28 cellular contexts compared by ENCODE assay signal in genomic region chr3:191804935-191805334, GRCh38.
"Had no signal": no experiment of that assay in that cellular context is flagged by ENCODE, and none has a peak within 500 bp of the region (broad histone marks: within the 10 kb centered on the region; RNA-seq: fewer than 3 reads in every experiment).

No MANE protein-coding gene starts in this region.

- H3K36me3 Mint-ChIP-seq: activated naive CD4-positive, alpha-beta T cell treated with anti-CD3 and anti-CD28 coated beads, Interleukin-2, amount 10 ng/mL, durations not matched to agents 7 days and 5 days; activated naive CD8-positive, alpha-beta T cell treated with anti-CD3 and anti-CD28 coated beads, Interleukin-2, amount 10 ng/mL, durations not matched to agents 7 days and 5 days had no signal

- H3K27me3 Mint-ChIP-seq: activated B cell treated with CpG ODN at 0.5 μM for 24 hours; activated CD8-positive, alpha-beta T cell treated with anti-CD3 and anti-CD28 coated beads for 36 hours; activated naive CD4-positive, alpha-beta T cell treated with anti-CD3 and anti-CD28 coated beads, Interleukin-2, amount 10 ng/mL, durations not matched to agents 7 days and 5 days; activated naive CD8-positive, alpha-beta T cell treated with anti-CD3 and anti-CD28 coated beads, Interleukin-2, amount 10 ng/mL, durations not matched to agents 7 days and 5 days; activated T-helper 17 cell treated with anti-CD3 and anti-CD28 coated beads, Interleukin-2, amount 50 U/mL, for 72 hours; central memory CD8-positive, alpha-beta T cell; dendritic cell treated with granulocyte-macrophage colony-stimulating factor and Interleukin-4, amounts not matched to agents 40 ng/mL and 50 ng/mL, for 4 days; T-helper 17 cell had no signal

- H3K27ac Mint-ChIP-seq: activated B cell treated with CpG ODN at 0.5 μM for 24 hours; activated CD8-positive, alpha-beta T cell treated with anti-CD3 and anti-CD28 coated beads for 36 hours; activated naive CD4-positive, alpha-beta T cell treated with anti-CD3 and anti-CD28 coated beads, Interleukin-2, amount 10 ng/mL, durations not matched to agents 7 days and 5 days; activated naive CD4-positive, alpha-beta T cell treated with anti-CD3 and anti-CD28 coated beads, Interleukin-2, amount 50 U/mL, for 72 hours; activated naive CD8-positive, alpha-beta T cell treated with anti-CD3 and anti-CD28 coated beads, Interleukin-2, amount 10 ng/mL, durations not matched to agents 7 days and 5 days; activated T-helper 17 cell treated with anti-CD3 and anti-CD28 coated beads, Interleukin-2, amount 50 U/mL, for 72 hours; dendritic cell treated with granulocyte-macrophage colony-stimulating factor and Interleukin-4, amounts not matched to agents 40 ng/mL and 50 ng/mL, for 4 days; T-helper 17 cell; T-helper 2 cell treated with Interferon-gamma antibody and Interleukin-4, amounts not matched to agents 5 μg/mL and 100 μg/mL, for 36 hours had no signal

- H3K36me3 ChIP-seq: brain microvascular endothelial cell, esophagus muscularis mucosa, gastrocnemius medialis, WERI-Rb-1 had no signal

- H3K9me3 ChIP-seq: gastrocnemius medialis had no signal

- H3K27me3 ChIP-seq: brain microvascular endothelial cell, dorsolateral prefrontal cortex, esophagus muscularis mucosa, foreskin keratinocyte, gastrocnemius medialis had no signal

- H3K4me3 Mint-ChIP-seq: activated B cell treated with CpG ODN at 0.5 μM for 24 hours; activated CD8-positive, alpha-beta T cell treated with anti-CD3 and anti-CD28 coated beads for 36 hours; activated naive CD4-positive, alpha-beta T cell treated with anti-CD3 and anti-CD28 coated beads, Interleukin-2, amount 10 ng/mL, durations not matched to agents 7 days and 5 days; activated naive CD8-positive, alpha-beta T cell treated with anti-CD3 and anti-CD28 coated beads, Interleukin-2, amount 10 ng/mL, durations not matched to agents 7 days and 5 days; activated T-cell treated with anti-CD3 and anti-CD28 coated beads, Interleukin-2, amount 50 U/mL, for 4 hours; activated T-helper 17 cell treated with anti-CD3 and anti-CD28 coated beads, Interleukin-2, amount 50 U/mL, for 72 hours; central memory CD8-positive, alpha-beta T cell; dendritic cell treated with granulocyte-macrophage colony-stimulating factor and Interleukin-4, amounts not matched to agents 40 ng/mL and 50 ng/mL, for 4 days; T-helper 17 cell; T-helper 2 cell treated with Interferon-gamma antibody and Interleukin-4, amounts not matched to agents 5 μg/mL and 100 μg/mL, for 36 hours had no signal

- H3K4me1 ChIP-seq: esophagus muscularis mucosa, foreskin keratinocyte, gastrocnemius medialis had no signal

- H3K4me1 Mint-ChIP-seq: activated B cell treated with CpG ODN at 0.5 μM for 24 hours; activated naive CD4-positive, alpha-beta T cell treated with anti-CD3 and anti-CD28 coated beads, Interleukin-2, amount 10 ng/mL, durations not matched to agents 7 days and 5 days; activated naive CD8-positive, alpha-beta T cell treated with anti-CD3 and anti-CD28 coated beads, Interleukin-2, amount 10 ng/mL, durations not matched to agents 7 days and 5 days; activated T-helper 17 cell treated with anti-CD3 and anti-CD28 coated beads, Interleukin-2, amount 50 U/mL, for 72 hours; central memory CD8-positive, alpha-beta T cell; T-helper 17 cell had no signal

- H3K4me3 ChIP-seq: coronary artery, dorsolateral prefrontal cortex, esophagus muscularis mucosa, gastrocnemius medialis had no signal

- ATAC-seq: activated CD4-positive, CD25-positive, alpha-beta regulatory T cell treated with anti-CD3 and anti-CD28 coated beads, Interleukin-2, amount 50 U/mL, for 24 hours; activated CD8-positive, alpha-beta T cell treated with anti-CD3 and anti-CD28 coated beads for 36 hours; activated naive CD4-positive, alpha-beta T cell treated with anti-CD3 and anti-CD28 coated beads, Interleukin-2, amount 50 U/mL, for 72 hours; activated T-cell treated with anti-CD3 and anti-CD28 coated beads, Interleukin-2, amount 50 U/mL, for 4 hours; activated T-helper 17 cell treated with anti-CD3 and anti-CD28 coated beads, Interleukin-2, amount 50 U/mL, for 72 hours; foreskin keratinocyte; gastrocnemius medialis; T-helper 17 cell had no signal

- H3K27ac ChIP-seq: brain microvascular endothelial cell, coronary artery, dorsolateral prefrontal cortex, esophagus muscularis mucosa, foreskin keratinocyte, gastrocnemius medialis, WERI-Rb-1 had no signal

- DNase-seq: activated B cell treated with CpG ODN at 0.5 μM for 24 hours; activated CD4-positive, alpha-beta T cell treated with anti-CD3 and anti-CD28 coated beads for 48 hours; activated CD4-positive, alpha-beta T cell treated with anti-CD3 and anti-CD28 coated beads, Interleukin-2, amount 50 U/mL, for 1 hour; activated CD4-positive, alpha-beta T cell treated with anti-CD3 and anti-CD28 coated beads, Interleukin-2, amount 50 U/mL, for 48 hours; activated CD8-positive, alpha-beta memory T cell treated with anti-CD3 and anti-CD28 coated beads for 24 hours; activated CD8-positive, alpha-beta T cell treated with anti-CD3 and anti-CD28 coated beads for 36 hours; activated effector memory CD4-positive, alpha-beta T cell treated with Interleukin-2 at 50 U/mL for 16 hours; activated naive CD4-positive, alpha-beta T cell treated with anti-CD3 and anti-CD28 coated beads, Interleukin-2, amount 10 ng/mL, durations not matched to agents 7 days and 5 days; activated naive CD8-positive, alpha-beta T cell treated with anti-CD3 and anti-CD28 coated beads, Interleukin-2, amount 10 ng/mL, durations not matched to agents 7 days and 5 days; activated T-cell treated with anti-CD3 and anti-CD28 coated beads, Interleukin-2, amount 50 U/mL, for 4 hours; brain microvascular endothelial cell; dorsolateral prefrontal cortex; effector memory CD4-positive, alpha-beta T cell; erythroblast; foreskin keratinocyte; gastrocnemius medialis; T-helper 1 cell; T-helper 17 cell; T1000; WERI-Rb-1 had no signal
